ENCODE assay signal across 24 cellular contexts in the genomic region with DNA sequence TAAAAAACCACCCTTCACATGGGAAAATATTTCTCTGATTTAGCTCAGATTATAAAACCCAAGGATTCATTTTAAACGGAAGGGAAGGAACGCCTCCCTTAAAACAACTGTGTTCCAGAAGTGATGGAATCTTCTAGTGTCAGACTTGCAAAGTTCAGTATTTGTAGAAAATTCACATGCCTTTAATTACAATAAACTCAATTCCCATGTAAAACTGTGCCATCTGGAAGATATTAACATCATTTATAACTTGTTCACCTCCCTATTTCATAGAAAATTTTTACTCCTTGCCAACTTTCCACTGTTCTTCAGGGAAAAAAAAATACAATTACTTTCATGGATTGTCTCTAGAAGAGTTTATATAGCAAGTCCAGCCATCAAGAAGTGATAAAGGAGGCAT. TPM values are rescaled to one million over a fixed set of nuclear protein-coding genes. Genes with fewer than 3 reads are reported as not detected.
DNase-seq lines count a peak whose midpoint lies in the region; ATAC-seq and TF ChIP-seq lines count a peak whose summit lies in the region.
"Had no signal": no experiment of that assay in that cellular context is flagged by ENCODE, and none has a peak within 500 bp of the region (broad histone marks: within the 10 kb centered on the region; RNA-seq: fewer than 3 reads in every experiment).

No MANE protein-coding gene starts in this region.

- no peak for TF ChIP-seq POLR2A in gastrocnemius medialis (IDR thresholded peaks at IDR 0.05)

- TF ChIP-seq CTCF in BJ (IDR thresholded peaks at IDR 0.05; ENCODE audit: insufficient read depth, low read depth, low read length) (no peak), gastrocnemius medialis (IDR thresholded peaks at IDR 0.05 in 4 of 5, conservative IDR thresholded peaks at IDR 0.05 in 1 of 5) (no peak)

- ATAC-seq in gastrocnemius medialis (no peak), GM19023 (IDR thresholded peaks at IDR 0.05; ENCODE audit: unreplicated experiment) (no peak)
- ATAC-seq: activated CD8-positive, alpha-beta memory T cell treated with anti-CD3 and anti-CD28 coated beads, Interleukin-2, amount 10 ng/mL, durations not matched to agents 7 days and 5 days; activated naive CD8-positive, alpha-beta T cell treated with anti-CD3 and anti-CD28 coated beads, Interleukin-2, amount 50 U/mL, for 24 hours; stimulated activated effector memory CD8-positive, alpha-beta T cell treated with anti-CD3 and anti-CD28 coated beads, Interleukin-12 subunit alpha, Interleukin-12 subunit beta, amount 100 ng/mL, for 72 hours; T-helper 17 cell had no signal

- POLR2A ChIA-PET in BJ (lab: Charles Lee): no interaction called here

- in situ Hi-C loops in gastrocnemius medialis (cut with MboI; ENCODE audit: low sequenced_read_pairs in 4 of 4) (no loop called here), KBM-7 (cut with MboI; ENCODE audit: low pct_unique_long_range_greater_than_20kb, low sequenced_read_pairs) (no loop called here)

- no peak overlapping the region for H3K4me3 ChIP-seq in BJ (ENCODE audit: low read depth, low read length)
- no peak overlapping the region for H3K4me3 ChIP-seq in gastrocnemius medialis
- H3K4me3 ChIP-seq: MG63 had no signal

- CTCF ChIA-PET in BJ (lab: Yijun Ruan, JAX): no interaction called here

- H3K9me3 ChIP-seq in gastrocnemius medialis: no peaks in the 10 kb centered on the region
- H3K9me3 ChIP-seq: MG63 had no signal

- peaks cover 29 to 38% of the 10 kb centered on the region in 2 donors for H3K4me1 ChIP-seq in gastrocnemius medialis

- H3K36me3 ChIP-seq in BJ (ENCODE audit: control insufficient read depth, insufficient read depth, low read length) (peaks cover 4% of the 10 kb centered on the region), gastrocnemius medialis (no peaks in the 10 kb centered on the region)
- H3K36me3 ChIP-seq: MG63 had no signal

- DNase-seq in BJ (ENCODE audit: low read depth) (peak; percentile 75), RPMI7951 (ENCODE audit: low read depth) (peak; percentile 38), fibroblast of peridontal ligament (ENCODE audit: extremely low read depth) (peak; percentile 84), gastrocnemius medialis (no peak), C1 segment of cervical spinal cord (lab: John Stamatoyannopoulos, UW) (no peak), KBM-7 (no peak)
- DNase-seq: activated CD4-positive, CD25-positive, alpha-beta regulatory T cell; activated CD8-positive, alpha-beta memory T cell treated with anti-CD3 and anti-CD28 coated beads, Interleukin-2, amount 10 ng/mL, durations not matched to agents 7 days and 5 days; activated naive CD8-positive, alpha-beta T cell treated with anti-CD3 and anti-CD28 coated beads, Interleukin-2, amount 50 U/mL, for 24 hours; activated T-cell treated with anti-CD3 and anti-CD28 coated beads, Interleukin-2, amount 50 U/mL, for 48 hours; CD4-positive, alpha-beta memory T cell; EL; H9; left ventricle myocardium superior; MG63; naive B cell; NCI-H2029 treated with DMSO at 0.1 percent for 48 hours; NCI-H524 treated with DMSO at 0.1 percent for 48 hours; NK-92 treated with Interleukin-12 subunit alpha and Interleukin-12 subunit beta, amount 100 ng/mL, for 24 hours; stimulated activated CD4-positive, alpha-beta T cell treated with anti-CD3 and anti-CD28 coated beads, Interleukin-15, amount 100 ng/mL, for 24 hours; T-helper 17 cell had no signal

- H3K27ac ChIP-seq in gastrocnemius medialis: peak overlapping the region in 3 of 4 donors; percentile 4 to 63 (median 55)
- H3K27ac ChIP-seq: KMS-11 had no signal

- intact Hi-C loops in gastrocnemius medialis (cut with DNase I; ENCODE audit: low total_unique reads): no loop called here

- H3K27me3 ChIP-seq in BJ (ENCODE audit: control insufficient read depth, insufficient read depth, low read length) (no peaks in the 10 kb centered on the region), gastrocnemius medialis (no peaks in the 10 kb centered on the region)
- H3K27me3 ChIP-seq: MG63 had no signal

RNA-seq across cellular contexts. Expression of a gene that starts 54.2 kb away (rescaled TPM):
- polyA plus RNA-seq in BJ (2011; rRNA removed): 141 and 165 TPM in 2 replicates
- polyA minus RNA-seq in BJ (2011; rRNA and poly(A)+ RNA removed): 150 and 187 TPM in 2 replicates
- total RNA-seq in RPMI7951 (2014; rRNA removed; shearing (Covaris generic)): 308 and 390 TPM in 2 replicates
- total RNA-seq in gastrocnemius medialis: 10 to 100 TPM; 20.4 to 29.0 (median 22.1) TPM
- polyA plus RNA-seq: CD4-positive, alpha-beta memory T cell had no signal

Comparison
In these comparisons a context has a peak if more than half of its experiments do, and no peak if none do; other contexts are left out.
1. DNase-seq: peak in BJ (single experiment), RPMI7951 (single experiment) and fibroblast of peridontal ligament (single experiment); none in gastrocnemius medialis (0 of 2), C1 segment of cervical spinal cord (0 of 14) and KBM-7 (single experiment).
2. RNA of a gene that starts 54.2 kb away (total RNA-seq): 308 to 390 TPM in RPMI7951; 20.4 to 29.0 TPM in gastrocnemius medialis; every median in the first group is over 10 times any median in the second.